Comparison of ENCODE assay signal across 9 cellular contexts in genomic region chr2:5696351-5696740, GRCh38. TPM values are rescaled to one million over a fixed set of nuclear protein-coding genes. Genes with fewer than 3 reads are reported as not detected.
A peak's percentile ranks its signal among the peaks of the same experiment; 100 is the strongest.
DNase-seq lines count a peak whose midpoint lies in the region; ATAC-seq and TF ChIP-seq lines count a peak whose summit lies in the region.
"Had no signal": no experiment of that assay in that cellular context is flagged by ENCODE, and none has a peak within 500 bp of the region (broad histone marks: within the 10 kb centered on the region; RNA-seq: fewer than 3 reads in every experiment).

No MANE protein-coding gene starts in this region.

- no TSS peak for BruUV-seq in A673 (replicated peaks; lab: Mats Ljungman, UMichigan)
- BruUV-seq in mammary epithelial cell (replicated peaks; lab: Mats Ljungman, UMichigan) = no TSS peak

- no peak overlapping the region for H3K9ac ChIP-seq in mammary epithelial cell (ENCODE audit: insufficient read depth, low read length)
- peak overlapping the region; percentile 89 for H3K9ac ChIP-seq in mesendoderm (ENCODE audit: low read length)

- no peak overlapping the region for H4K8ac ChIP-seq in mesendoderm (ENCODE audit: low read depth, low read length)

- H4K20me1 ChIP-seq in mammary epithelial cell (ENCODE audit: insufficient read depth, low read length) = no peaks in the 10 kb centered on the region

- H3K27me3 ChIP-seq in A673 (replicated peaks; ENCODE audit: insufficient read depth, low read depth, low read length, poor library complexity) (no peaks in the 10 kb centered on the region), mammary epithelial cell (ENCODE audit: insufficient read depth, low read length) (peaks cover 49% of the 10 kb centered on the region), mesendoderm (ENCODE audit: insufficient read depth, low read length, poor library complexity) (no peaks in the 10 kb centered on the region)

- no peaks in the 10 kb centered on the region for H3K79me2 ChIP-seq in mammary epithelial cell (ENCODE audit: insufficient read depth, low read length)
- H3K79me2 ChIP-seq in mesendoderm (ENCODE audit: control insufficient read depth, insufficient read depth, low read length) = peaks cover 29% of the 10 kb centered on the region

- H3K36me3 ChIP-seq in A673 (ENCODE audit: insufficient read depth, low read length, poor library complexity, severe bottlenecking) (peaks cover 4% of the 10 kb centered on the region), HEK293 (ENCODE audit: control insufficient read depth in 2 of 2, insufficient read depth in 1 of 2, low read length in 2 of 2) (peaks cover 2 to 4% of the 10 kb centered on the region in 2 experiments; a peak in 1 of 3 replicates), mammary epithelial cell (ENCODE audit: insufficient read depth, low read length) (no peaks in the 10 kb centered on the region), mesendoderm (ENCODE audit: control insufficient read depth, insufficient read depth, low read length) (no peaks in the 10 kb centered on the region)

- no peak overlapping the region for H2BK120ac ChIP-seq in mesendoderm (ENCODE audit: low read depth, low read length)

- no peak overlapping the region for H4K5ac ChIP-seq in mesendoderm (ENCODE audit: low read length)

- dilution Hi-C loops in mammary epithelial cell (cut with HindIII; ENCODE audit: low sequenced_read_pairs) = no loop called here

- no peak for ATAC-seq in HG03378 (IDR thresholded peaks at IDR 0.05; ENCODE audit: unreplicated experiment)

- TF ChIP-seq CTCF in A673 (conservative IDR thresholded peaks at IDR 0.05; ENCODE audit: low read depth, low read length) (no peak), HEK293 (tag by site-specific recombination; IDR thresholded peaks at IDR 0.05) (no peak), mammary epithelial cell (conservative IDR thresholded peaks at IDR 0.05 in 1 of 2, IDR thresholded peaks at IDR 0.05 in 1 of 2; ENCODE audit: extremely low read depth in 1 of 2, insufficient read depth in 1 of 2, low read depth in 1 of 2, low read length in 2 of 2) (no peak)

- peak overlapping the region; percentile 13 for H2AFZ ChIP-seq in mammary epithelial cell (ENCODE audit: low read depth, low read length)

- POLR2A ChIA-PET in A673 (lab: Charles Lee; ENCODE audit: low non-redundant PET) (interaction anchor here (0.7 kb wide), 2 partner anchors 28 to 522 kb away, joined by 3 read pairs; no protein-coding TSS in a partner anchor), HEK293 (lab: Yijun Ruan, JAX) (no interaction called here)

- no CpG with 5 or more reads among the region's 49 CpGs for WGBS in mammary epithelial cell (ENCODE audit: low coverage, missing lambda C conversion rate)
- WGBS in mesendoderm (ENCODE audit: extremely low coverage, insufficient coverage, low lambda C conversion rate) = no CpG with 5 or more reads among the region's 49 CpGs

- no peak overlapping the region for H2BK15ac ChIP-seq in mesendoderm (replicated peaks; ENCODE audit: low read depth)

- CTCF ChIA-PET in A673 (lab: Charles Lee) = interaction anchor here (0.6 kb wide), 1 partner anchor 860 kb away, joined by 3 read pairs; no protein-coding TSS in a partner anchor
- CTCF ChIA-PET in HEK293 (lab: Yijun Ruan, JAX) = interaction anchor here (0.6 kb wide), 1 partner anchor 74 kb away, joined by 3 read pairs; no protein-coding TSS in a partner anchor
- CTCF ChIA-PET in mammary epithelial cell (lab: Charles Lee; ENCODE audit: low non-redundant PET) = no interaction called here

- H3K27ac ChIP-seq in A673 (ENCODE audit: low read depth, low read length, poor library complexity, severe bottlenecking) = peak overlapping the region; percentile 83
- peak overlapping the region; percentile 93 for H3K27ac ChIP-seq in HEK293 (ENCODE audit: extremely low read depth, low read depth, low read length)
- H3K27ac ChIP-seq in mammary epithelial cell (ENCODE audit: insufficient read depth, low read depth, low read length) = no peak overlapping the region
- H3K27ac ChIP-seq in mesendoderm (ENCODE audit: low read depth, low read length) = peak overlapping the region; percentile 70

- no peak overlapping the region for H2AK5ac ChIP-seq in mesendoderm (ENCODE audit: low read length)

- H2BK5ac ChIP-seq in mesendoderm (ENCODE audit: low read length) = peak overlapping the region; percentile 41

- in situ Hi-C loops in mammary epithelial cell (cut with MboI; ENCODE audit: low sequenced_read_pairs in 2 of 2) = no loop called here

- peak overlapping the region; percentile 94 for H3K56ac ChIP-seq in mesendoderm (ENCODE audit: low read length)

- intact Hi-C loops in A673 (cut with micrococcal nuclease; ENCODE audit: unreplicated experiment) (loop anchor here (10.0 kb wide), 6 partner anchors 138 to 1962 kb away; no protein-coding TSS in a partner anchor), mammary epithelial cell (cut with micrococcal nuclease) (no loop called here)

- peaks cover 3% of the 10 kb centered on the region for H3K79me1 ChIP-seq in mesendoderm (ENCODE audit: low read length)

- peak overlapping the region; percentile 92 for H3K4ac ChIP-seq in mesendoderm (ENCODE audit: low read depth, low read length)

- DNase-seq in A673 (ENCODE audit: low spot score) (peak; percentile 74), mammary epithelial cell (no peak), mesendoderm (peak; percentile 66), OCI-M1 (lab: John Stamatoyannopoulos, UW) (no peak), NCI-H2107 treated with DMSO at 0.1 percent for 48 hours (lab: John Stamatoyannopoulos, UW; ENCODE audit: unreplicated experiment) (no peak), T-helper 1 cell (no peak)
- DNase-seq: activated CD4-positive, alpha-beta memory T cell treated with anti-CD3 and anti-CD28 coated beads, Interleukin-2, amount 10 ng/mL, durations not matched to agents 7 days and 5 days had no signal

- H3K4me1 ChIP-seq in A673 (ENCODE audit: insufficient read depth, low read length, poor library complexity, severe bottlenecking) (peaks cover 22% of the 10 kb centered on the region), HEK293 (ENCODE audit: control insufficient read depth, insufficient read depth, low read length) (no peaks in the 10 kb centered on the region), mammary epithelial cell (ENCODE audit: insufficient read depth, low read length) (no peaks in the 10 kb centered on the region), mesendoderm (ENCODE audit: control insufficient read depth, low read depth, low read length) (no peaks in the 10 kb centered on the region)

- H3K9me3 ChIP-seq in A673 (ENCODE audit: low read depth, low read length, poor library complexity, severe bottlenecking) = no peaks in the 10 kb centered on the region
- no peaks in the 10 kb centered on the region for H3K9me3 ChIP-seq in HEK293 (ENCODE audit: control insufficient read depth, insufficient read depth, low read depth, low read length)
- H3K9me3 ChIP-seq in mammary epithelial cell (replicated peaks; ENCODE audit: insufficient read depth, low read length) = peaks cover 1% of the 10 kb centered on the region

- H3K4me3 ChIP-seq in A673 (ENCODE audit: low read depth, low read length, poor library complexity, severe bottlenecking) = peak overlapping the region; percentile 86
- peak overlapping the region; percentile 68 for H3K4me3 ChIP-seq in HEK293 (ENCODE audit: low read depth, low read length)
- no peak overlapping the region for H3K4me3 ChIP-seq in mammary epithelial cell (replicated peaks in 1 of 3; ENCODE audit: insufficient read depth in 1 of 3, low read depth in 2 of 3, low read length in 3 of 3)
- H3K4me3 ChIP-seq in mesendoderm (ENCODE audit: low read length) = peak overlapping the region; percentile 81

- no peak overlapping the region for H3K23ac ChIP-seq in mesendoderm (ENCODE audit: low read length)

- peak overlapping the region; percentile 78 for H3K18ac ChIP-seq in mesendoderm (ENCODE audit: low read length)

- H3K4me2 ChIP-seq in mammary epithelial cell (ENCODE audit: insufficient read depth, low read depth, low read length) (peak overlapping the region; percentile 51), mesendoderm (ENCODE audit: low read length) (peak overlapping the region; percentile 33)

TF ChIP-seq in HEK293, 187 proteins besides CTCF, POLR2A, EP300 and RAD21:
- TF ChIP-seq ZBTB26 (tag by site-specific recombination; optimal IDR thresholded peaks at IDR 0.05) = peak; percentile 19
- no peak for TF ChIP-seq SETDB1 (IDR thresholded peaks at IDR 0.05; ENCODE audit: insufficient read length, low read length)

RNA-seq across cellular contexts. Expression of gene SOX11, which starts 4.2 kb away (rescaled TPM):
- 73.9 and 75.1 TPM in 2 replicates for total RNA-seq in A673 (2021)
- under 1 TPM in 1 of 2 donors, not detected in 1; 0.82 TPM for total RNA-seq in mammary epithelial cell
- not detected for polyA plus RNA-seq in mammary epithelial cell
- polyA minus RNA-seq in mammary epithelial cell = not detected
- 9.9 TPM for polyA plus RNA-seq in mesendoderm (2013, experiment 1 of 2)
- 10.1 TPM for polyA plus RNA-seq in mesendoderm (2013, experiment 2 of 2)
- total RNA-seq: activated CD4-positive, alpha-beta memory T cell treated with anti-CD3 and anti-CD28 coated beads, Interleukin-2, amount 10 ng/mL, durations not matched to agents 7 days and 5 days had no signal

Comparison
In these comparisons a context has a peak if more than half of its experiments do, and no peak if none do; other contexts are left out.
1. DNase-seq: peak in A673 (single experiment) and mesendoderm (single experiment); none in mammary epithelial cell (single experiment), OCI-M1 (single experiment), NCI-H2107 treated with DMSO at 0.1 percent for 48 hours (single experiment) and T-helper 1 cell (0 of 5).
2. H3K4me3 ChIP-seq: peak in A673 (single experiment), HEK293 (single experiment) and mesendoderm (single experiment); none in mammary epithelial cell (0 of 3).
3. RNA of gene SOX11, which starts 4.2 kb away (total RNA-seq): 73.9 to 75.1 TPM in A673; 0.82 TPM in mammary epithelial cell; every median in the first group is over 10 times any median in the second.